ENCODE assay signal across 8 cellular contexts in the genomic region with DNA sequence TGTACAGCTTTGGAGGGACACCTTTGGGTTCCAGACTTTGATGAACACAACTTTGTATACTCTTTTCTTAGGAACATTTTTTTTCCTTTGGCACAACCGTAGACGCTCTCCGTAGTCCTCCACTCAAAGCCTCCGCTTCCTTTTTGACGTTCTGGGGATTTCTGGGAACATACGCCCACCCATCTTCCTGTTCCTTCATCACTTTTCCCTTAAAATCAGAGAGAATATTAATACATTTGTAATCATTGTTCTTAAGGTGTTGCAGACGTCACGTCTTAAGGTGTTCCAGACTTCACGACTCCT. TPM values are rescaled to one million over a fixed set of nuclear protein-coding genes. Genes with fewer than 3 reads are reported as not detected.
DNase-seq lines count a peak whose midpoint lies in the region; ATAC-seq and TF ChIP-seq lines count a peak whose summit lies in the region.

No MANE protein-coding gene starts in this region.

- H3K27me3 Mint-ChIP-seq in CD8-positive, alpha-beta memory T cell, result no peaks in the 10 kb centered on the region

- no peaks in the 10 kb centered on the region for H3K27me3 ChIP-seq in CD8-positive, alpha-beta memory T cell (ENCODE audit: insufficient read depth, low read length, poor library complexity, severe bottlenecking)
- H3K27me3 ChIP-seq in RWPE2 (ENCODE audit: insufficient read depth, poor library complexity, severe bottlenecking), result no peaks in the 10 kb centered on the region
- H3K27me3 ChIP-seq in neutrophil, result no peaks in the 10 kb centered on the region

- peak; percentile 15 for TF ChIP-seq POLR2A in erythroblast (IDR thresholded peaks at IDR 0.05; ENCODE audit: low read length)

- no peaks in the 10 kb centered on the region for H3K9me3 ChIP-seq in CD8-positive, alpha-beta memory T cell (ENCODE audit: low read length)
- H3K9me3 ChIP-seq in RWPE2 (ENCODE audit: severe bottlenecking) (no peaks in the 10 kb centered on the region), neutrophil (no peaks in the 10 kb centered on the region)

- ATAC-seq in RWPE2 (ENCODE audit: low read depth) (peak; percentile 29; the same call in 2 of the 3 replicates), HG03139 (IDR thresholded peaks at IDR 0.05; ENCODE audit: unreplicated experiment) (no peak), HG02798 (IDR thresholded peaks at IDR 0.05; ENCODE audit: poor library complexity, unreplicated experiment) (no peak), GM19351 (IDR thresholded peaks at IDR 0.05; ENCODE audit: unreplicated experiment) (no peak)

- peak overlapping the region; percentile 95 for H3K4me3 ChIP-seq in CD8-positive, alpha-beta memory T cell (ENCODE audit: low read length)
- H3K4me3 ChIP-seq in RWPE2 (ENCODE audit: severe bottlenecking) (peak overlapping the region; percentile 87), neutrophil (ENCODE audit: low read depth in 1 of 2, low read length in 1 of 2) (peak overlapping the region; percentile 98)

- TF ChIP-seq CTCF in RWPE2 (IDR thresholded peaks at IDR 0.05; ENCODE audit: poor library complexity, severe bottlenecking) (no peak), neutrophil (IDR thresholded peaks at IDR 0.05) (no peak)

- peaks cover 31 to 53% (median 51%) of the 10 kb centered on the region in 3 donors for H3K4me1 Mint-ChIP-seq in CD8-positive, alpha-beta memory T cell

- H3K4me3 Mint-ChIP-seq in CD8-positive, alpha-beta memory T cell, result peak overlapping the region; percentile 87 to 99 (median 97)

- H3K27ac Mint-ChIP-seq in CD8-positive, alpha-beta memory T cell, result peak overlapping the region; percentile 91 to 99 (median 95)

- H3K27ac ChIP-seq in CD8-positive, alpha-beta memory T cell (ENCODE audit: low read depth, low read length), result peak overlapping the region; percentile 81
- peak overlapping the region; percentile 44 for H3K27ac ChIP-seq in RWPE2 (ENCODE audit: poor library complexity, severe bottlenecking)
- H3K27ac ChIP-seq in neutrophil, result peak overlapping the region; percentile 97

- POLR2A ChIA-PET in CD8-positive, alpha-beta memory T cell (lab: Charles Lee), result no interaction called here

- no peaks in the 10 kb centered on the region for H3K9me3 Mint-ChIP-seq in CD8-positive, alpha-beta memory T cell

- H3K36me3 ChIP-seq in CD8-positive, alpha-beta memory T cell (ENCODE audit: insufficient read depth, low read length), result no peaks in the 10 kb centered on the region
- H3K36me3 ChIP-seq in RWPE2 (ENCODE audit: low read depth), result peaks cover 10% of the 10 kb centered on the region; the same call in 1 of the 2 replicates
- H3K36me3 ChIP-seq in neutrophil, result peaks cover 4% of the 10 kb centered on the region

- CTCF ChIA-PET in CD8-positive, alpha-beta memory T cell (lab: Charles Lee), result no interaction called here

- no peak for DNase-seq in CD8-positive, alpha-beta memory T cell
- DNase-seq in RWPE2 (ENCODE audit: low spot score), result no peak
- no peak for DNase-seq in erythroblast (lab: John Stamatoyannopoulos, UW)
- DNase-seq in amniotic stem cell (lab: John Stamatoyannopoulos, UW), result no peak

- H3K36me3 Mint-ChIP-seq in CD8-positive, alpha-beta memory T cell, result peaks cover 0 to 20% (median 3%) of the 10 kb centered on the region in 3 donors

- H3K4me1 ChIP-seq in CD8-positive, alpha-beta memory T cell (ENCODE audit: insufficient read depth, low read length), result peaks cover 19% of the 10 kb centered on the region
- H3K4me1 ChIP-seq in RWPE2 (ENCODE audit: insufficient read depth, poor library complexity, severe bottlenecking), result peaks cover 8% of the 10 kb centered on the region
- peaks cover 42 to 49% of the 10 kb centered on the region in 2 experiments for H3K4me1 ChIP-seq in neutrophil (ENCODE audit: control insufficient read depth in 1 of 2, insufficient read depth in 1 of 2, low read depth in 1 of 2, low read length in 1 of 2)

RNA-seq across cellular contexts. Expression of a gene that starts 0.4 kb away (rescaled TPM):
- total RNA-seq in CD8-positive, alpha-beta memory T cell, result 10 to 100 TPM; 66.3 to 67.4 TPM
- polyA plus RNA-seq in CD8-positive, alpha-beta memory T cell, result 118 TPM

RNA-seq across cellular contexts. Expression of a gene that starts 39.3 kb away (rescaled TPM):
- 10 to 100 TPM; 22.7 to 24.3 TPM for total RNA-seq in CD8-positive, alpha-beta memory T cell
- 20.2 TPM for polyA plus RNA-seq in CD8-positive, alpha-beta memory T cell

RNA-seq across cellular contexts. Expression of a gene that starts 55.1 kb away (rescaled TPM):
- total RNA-seq in CD8-positive, alpha-beta memory T cell, result not detected
- polyA plus RNA-seq in CD8-positive, alpha-beta memory T cell, result not detected

Comparison
In these comparisons a context has a peak if more than half of its experiments do, and no peak if none do; other contexts are left out.
1. H3K27ac ChIP-seq: peak in every context shown above with its lines; median percentile 97 in neutrophil; 81 in CD8-positive, alpha-beta memory T cell; 44 in RWPE2.